Comparison of ENCODE assay signal across 5 cellular contexts in the genomic region with DNA sequence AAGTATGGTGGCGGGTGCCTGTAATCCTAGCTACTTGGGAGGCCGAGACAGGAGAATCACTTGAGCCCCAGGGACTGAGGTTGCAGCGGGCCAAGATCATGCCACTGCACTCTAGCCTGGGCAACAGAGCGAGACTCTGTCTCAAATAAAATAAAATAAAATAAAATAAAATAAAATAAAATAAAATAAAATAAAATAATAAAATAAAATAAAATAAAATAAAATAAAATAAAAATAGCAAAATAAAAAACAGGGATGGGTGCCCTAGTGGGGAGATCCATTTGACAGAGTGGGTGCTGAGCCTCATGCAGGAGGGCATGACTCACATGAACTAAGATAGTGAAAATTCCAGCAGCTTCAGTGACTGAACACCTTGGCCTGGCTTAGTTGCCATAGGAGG.
DNase-seq lines count a peak whose midpoint lies in the region; ATAC-seq and TF ChIP-seq lines count a peak whose summit lies in the region.
"Not testable (repeated sequence)": the region's sequence is repeated elsewhere in the genome, so short reads cannot be mapped to it uniquely, and the experiment has no call there.

No MANE protein-coding gene starts in this region.

- not testable (repeated sequence) for DNase-seq in IMR-90; WTC11 (ENCODE audit: low spot score); foreskin keratinocyte; trophoblast cell
- peak; percentile 9 for DNase-seq in kidney tubule cell (ENCODE audit: low spot score)

- H3K14ac ChIP-seq in IMR-90 (replicated peaks; ENCODE audit: low read depth, low read length); trophoblast cell (ENCODE audit: low read length): not testable (repeated sequence)

- H2BK12ac ChIP-seq in trophoblast cell (ENCODE audit: low read length): not testable (repeated sequence)

- H4K8ac ChIP-seq in IMR-90 (ENCODE audit: low read depth in 2 of 2, low read length in 2 of 2); trophoblast cell (ENCODE audit: low read depth, low read length): not testable (repeated sequence)

- TF ChIP-seq RAD21 in IMR-90 (IDR thresholded peaks at IDR 0.05; ENCODE audit: low read length): not testable (repeated sequence)

- H4K12ac ChIP-seq in trophoblast cell (ENCODE audit: low read depth, low read length): not testable (repeated sequence)

- H2AK5ac ChIP-seq in IMR-90 (ENCODE audit: low read depth, low read length): not testable (repeated sequence)
- H2AK5ac ChIP-seq in trophoblast cell (ENCODE audit: low read length): peak overlapping the region; percentile 41

- no CpG with 5 or more reads among the region's 4 CpGs for WGBS in IMR-90 (ENCODE audit: extremely low coverage in 2 of 2, insufficient read length in 1 of 2), 2 experiments
- no CpG with 5 or more reads among the region's 4 CpGs for WGBS in trophoblast cell (ENCODE audit: extremely low coverage, insufficient coverage, insufficient read length)

- ATAC-seq in IMR-90 (ENCODE audit: low read depth); WTC11: not testable (repeated sequence)
- peak; percentile 11 for ATAC-seq in foreskin keratinocyte

- H3K9me3 Mint-ChIP-seq in WTC11: peaks cover 23% of the 10 kb centered on the region

- 0 out of 2 replicates have a peak overlapping the region, but pooled peaks have one; percentile 3 for H3K18ac ChIP-seq in IMR-90 (ENCODE audit: low read depth, low read length)
- not testable (repeated sequence) for H3K18ac ChIP-seq in trophoblast cell (ENCODE audit: low read length)

- peak overlapping the region; percentile 23 for H2AFZ ChIP-seq in IMR-90 (replicated peaks; ENCODE audit: low read length, poor library complexity)
- H2AFZ ChIP-seq in trophoblast cell (ENCODE audit: insufficient read depth, low read length, poor library complexity): not testable (repeated sequence)

- not testable (repeated sequence) for H3K23ac ChIP-seq in IMR-90 (ENCODE audit: low read depth, low read length); trophoblast cell (ENCODE audit: low read length)

- H3K27me3 ChIP-seq in IMR-90 (ENCODE audit: control insufficient read depth, insufficient read depth, low read length); foreskin keratinocyte; trophoblast cell (ENCODE audit: insufficient read depth, low read length): not testable (repeated sequence)

- not testable (repeated sequence) for H3K56ac ChIP-seq in IMR-90 (ENCODE audit: extremely low read depth, insufficient read depth, low read length)

- peak overlapping the region; percentile 23 for H2AK9ac ChIP-seq in IMR-90 (replicated peaks; ENCODE audit: low read depth, low read length, poor library complexity)

- not testable (repeated sequence) for H3K4me1 ChIP-seq in IMR-90 (ENCODE audit: control insufficient read depth, insufficient read depth, low read length); foreskin keratinocyte; trophoblast cell (ENCODE audit: control insufficient read depth in 1 of 2, insufficient read depth in 2 of 2, low read length in 2 of 2)

- not testable (repeated sequence) for H3K27me3 Mint-ChIP-seq in WTC11 (ENCODE audit: low read depth)

- H3K4me3 ChIP-seq in IMR-90 (ENCODE audit: insufficient read depth, low read depth, low read length); trophoblast cell (ENCODE audit: low read depth, low read length): not testable (repeated sequence)

- H3K27ac Mint-ChIP-seq in WTC11: not testable (repeated sequence)

- not testable (repeated sequence) for H4K91ac ChIP-seq in IMR-90 (ENCODE audit: insufficient read depth, low read depth, low read length); trophoblast cell (ENCODE audit: low read depth, low read length)

- CTCF ChIA-PET in IMR-90 (lab: Yijun Ruan, JAX); WTC11 (lab: Charles Lee): not testable (repeated sequence)

- H2BK15ac ChIP-seq in IMR-90 (ENCODE audit: low read depth, low read length): not testable (repeated sequence)

- H3K27ac ChIP-seq in IMR-90 (ENCODE audit: insufficient read depth, low read length); foreskin keratinocyte; trophoblast cell (ENCODE audit: low read depth, low read length): not testable (repeated sequence)

- not testable (repeated sequence) for H3K9me3 ChIP-seq in IMR-90 (ENCODE audit: control insufficient read depth, insufficient read depth, low read length); trophoblast cell (ENCODE audit: insufficient read depth, low read depth, low read length)

- not testable (repeated sequence) for H3K9me1 ChIP-seq in IMR-90 (ENCODE audit: insufficient read depth, low read length)

- dilution Hi-C loops in IMR-90 (cut with HindIII; ENCODE audit: low sequenced_read_pairs, unreplicated experiment): not testable (repeated sequence)

- H3K4me2 ChIP-seq in IMR-90 (ENCODE audit: low read depth, low read length); trophoblast cell (ENCODE audit: low read length): not testable (repeated sequence)

- not testable (repeated sequence) for H3K79me1 ChIP-seq in IMR-90 (ENCODE audit: low read depth in 1 of 2, low read length in 2 of 2); trophoblast cell (ENCODE audit: low read length)

- H3K4me3 Mint-ChIP-seq in WTC11: not testable (repeated sequence)

- H3K4ac ChIP-seq in IMR-90 (ENCODE audit: low read depth, low read length): 0 out of 2 replicates have a peak overlapping the region, but pooled peaks have one; percentile 36
- H3K4ac ChIP-seq in trophoblast cell (ENCODE audit: low read depth, low read length): not testable (repeated sequence)

- TF ChIP-seq POLR2A in IMR-90 (IDR thresholded peaks at IDR 0.05; ENCODE audit: low read depth, low read length): not testable (repeated sequence)

- H4K20me1 ChIP-seq in IMR-90 (ENCODE audit: insufficient read depth, low read length): not testable (repeated sequence)

- POLR2A ChIA-PET in IMR-90 (lab: Charles Lee; ENCODE audit: unreplicated experiment); WTC11 (lab: Charles Lee): not testable (repeated sequence)

- H3K36me3 Mint-ChIP-seq in WTC11: not testable (repeated sequence)

- not testable (repeated sequence) for H3K79me2 ChIP-seq in trophoblast cell (ENCODE audit: control insufficient read depth, insufficient read depth, low read length, poor library complexity)

- H2BK20ac ChIP-seq in IMR-90 (ENCODE audit: low read depth, low read length): peak overlapping the region; percentile 37; the same call in 1 of the 2 replicates

- not testable (repeated sequence) for H4K5ac ChIP-seq in IMR-90 (ENCODE audit: low read depth, low read length)

- not testable (repeated sequence) for H2BK5ac ChIP-seq in IMR-90 (ENCODE audit: low read depth, low read length, poor library complexity, severe bottlenecking); trophoblast cell (ENCODE audit: low read depth, low read length, poor library complexity)

- not testable (repeated sequence) for H2BK120ac ChIP-seq in IMR-90 (ENCODE audit: low read depth, low read length); trophoblast cell (ENCODE audit: insufficient read depth, low read length, poor library complexity)

- not testable (repeated sequence) for TF ChIP-seq CTCF in IMR-90 (conservative IDR thresholded peaks at IDR 0.05; ENCODE audit: low read depth, low read length); WTC11 (IDR thresholded peaks at IDR 0.05); foreskin keratinocyte (conservative IDR thresholded peaks at IDR 0.05)

- not testable (repeated sequence) for H3K36me3 ChIP-seq in IMR-90 (ENCODE audit: control insufficient read depth, insufficient read depth, low read length); trophoblast cell (ENCODE audit: control insufficient read depth in 1 of 2, insufficient read depth in 2 of 2, low read length in 2 of 2)

- H3K4me1 Mint-ChIP-seq in WTC11: not testable (repeated sequence)

- in situ Hi-C loops in IMR-90 (cut with MboI; ENCODE audit: low sequenced_read_pairs): not testable (repeated sequence)

- H3K9ac ChIP-seq in IMR-90 (ENCODE audit: low read depth, low read length); trophoblast cell (ENCODE audit: low read length): not testable (repeated sequence)

- not testable (repeated sequence) for BruUV-seq in IMR-90 (replicated peaks; lab: Mats Ljungman, UMichigan)

- intact Hi-C loops in IMR-90 (cut with micrococcal nuclease): not testable (repeated sequence)

TF ChIP-seq in WTC11, 78 proteins besides CTCF, POLR2A, EP300 and RAD21:
- TF ChIP-seq HMGA2 (CRISPR knock-in tag; IDR thresholded peaks at IDR 0.05): peak; percentile 99
